Comparison of ENCODE assay signal across 25 cellular contexts in the genomic region with DNA sequence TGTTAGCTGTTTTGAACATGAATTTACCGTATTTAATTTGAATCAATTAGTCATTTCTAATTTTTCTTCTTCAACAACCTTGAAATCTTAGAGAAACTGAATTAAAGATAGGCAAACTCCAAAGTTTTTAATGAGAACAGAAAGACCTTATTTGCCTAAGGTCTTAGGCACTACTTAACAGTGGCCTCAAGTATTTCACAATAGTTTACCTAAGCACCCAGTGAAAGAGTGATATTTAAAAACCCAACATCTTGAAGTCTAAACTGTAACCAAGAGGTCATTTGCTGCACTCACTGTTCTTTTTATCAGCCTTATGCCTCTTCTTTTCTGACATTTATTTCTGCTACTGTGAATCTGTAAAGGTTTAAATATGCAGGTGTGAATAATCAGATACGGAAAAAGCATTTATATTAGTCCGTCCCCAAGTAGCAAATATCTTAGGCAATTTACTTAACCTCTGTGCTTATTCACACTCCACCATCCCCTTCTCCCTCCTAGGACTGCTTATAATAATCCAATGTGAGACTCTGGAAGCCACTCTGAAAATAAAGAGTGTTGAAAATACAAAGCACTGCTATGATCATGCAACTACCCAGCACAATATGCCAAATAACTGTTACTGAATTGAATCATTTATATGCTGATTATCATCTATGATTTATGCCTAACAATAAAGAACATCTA.
"Had no signal": no experiment of that assay in that cellular context is flagged by ENCODE, and none has a peak within 500 bp of the region (broad histone marks: within the 10 kb centered on the region; RNA-seq: fewer than 3 reads in every experiment).

No MANE protein-coding gene starts in this region.

- ATAC-seq: sciatic nerve; stimulated activated memory B cell treated with anti-CD40 and anti-IgM and Interleukin-4, amounts not matched to agents 10 μg/mL and 1 μg/mL and 100 μg/mL, for 72 hours; T-helper 17 cell had no signal

- H3K4me3 Mint-ChIP-seq: activated CD4-positive, alpha-beta memory T cell treated with anti-CD3 and anti-CD28 coated beads for 36 hours; activated naive CD8-positive, alpha-beta T cell treated with anti-CD3 and anti-CD28 coated beads for 36 hours; nephron; stimulated activated memory B cell treated with anti-CD40 and anti-IgM and Interleukin-4, amounts not matched to agents 10 μg/mL and 1 μg/mL and 100 μg/mL, for 72 hours; T-helper 17 cell had no signal

- H3K27me3 Mint-ChIP-seq: activated CD4-positive, alpha-beta memory T cell treated with anti-CD3 and anti-CD28 coated beads for 36 hours; stimulated activated memory B cell treated with anti-CD40 and anti-IgM and Interleukin-4, amounts not matched to agents 10 μg/mL and 1 μg/mL and 100 μg/mL, for 72 hours; T-helper 17 cell had no signal

- H3K9me3 Mint-ChIP-seq: activated CD4-positive, alpha-beta memory T cell treated with anti-CD3 and anti-CD28 coated beads for 36 hours; activated naive CD8-positive, alpha-beta T cell treated with anti-CD3 and anti-CD28 coated beads for 36 hours; nephron; stimulated activated memory B cell treated with anti-CD40 and anti-IgM and Interleukin-4, amounts not matched to agents 10 μg/mL and 1 μg/mL and 100 μg/mL, for 72 hours had no signal

- DNase-seq: activated CD4-positive, alpha-beta memory T cell treated with anti-CD3 and anti-CD28 coated beads for 36 hours; activated CD4-positive, alpha-beta T cell treated with anti-CD3 and anti-CD28 coated beads for 48 hours; activated CD4-positive, CD25-positive, alpha-beta regulatory T cell; activated naive CD4-positive, alpha-beta T cell treated with Interleukin-2 at 50 U/mL for 16 hours; activated naive CD8-positive, alpha-beta T cell treated with anti-CD3 and anti-CD28 coated beads for 36 hours; activated T-cell treated with anti-CD3 and anti-CD28 coated beads, Interleukin-2, amount 50 U/mL, for 48 hours; cerebellar nuclear complex; erythroblast; foreskin fibroblast; hippocampal formation; mesenchymal stem cell; pancreas; small intestine; stimulated activated CD4-positive, alpha-beta T cell treated with anti-CD3 and anti-CD28 coated beads, Interleukin-2, amount 100 ng/mL, for 24 hours; stomach; T-helper 17 cell had no signal

- H3K9me3 ChIP-seq: pancreas, stomach, suprapubic skin, tibial nerve, vagina had no signal

- H3K4me1 ChIP-seq: pancreas, suprapubic skin, tibial nerve, vagina had no signal

- H3K36me3 ChIP-seq: pancreas, stomach, suprapubic skin, tibial nerve, vagina had no signal

- H3K36me3 Mint-ChIP-seq: activated CD4-positive, alpha-beta memory T cell treated with anti-CD3 and anti-CD28 coated beads for 36 hours; activated naive CD8-positive, alpha-beta T cell treated with anti-CD3 and anti-CD28 coated beads for 36 hours; stimulated activated memory B cell treated with anti-CD40 and anti-IgM and Interleukin-4, amounts not matched to agents 10 μg/mL and 1 μg/mL and 100 μg/mL, for 72 hours had no signal

- H3K27ac Mint-ChIP-seq: activated CD4-positive, alpha-beta memory T cell treated with anti-CD3 and anti-CD28 coated beads for 36 hours; activated naive CD8-positive, alpha-beta T cell treated with anti-CD3 and anti-CD28 coated beads for 36 hours; nephron; stimulated activated memory B cell treated with anti-CD40 and anti-IgM and Interleukin-4, amounts not matched to agents 10 μg/mL and 1 μg/mL and 100 μg/mL, for 72 hours; T-helper 17 cell had no signal

- H3K4me1 Mint-ChIP-seq: nephron, T-helper 17 cell had no signal

- H3K27me3 ChIP-seq: pancreas, stomach, suprapubic skin, tibial nerve, vagina had no signal

- FAIRE-seq: bronchial epithelial cell, endometrium, pancreas, small intestine had no signal

- H3K27ac ChIP-seq: coronary artery, pancreas, stomach, suprapubic skin, tibial nerve, vagina had no signal

- H3K4me3 ChIP-seq: coronary artery, pancreas, stomach, suprapubic skin, tibial nerve, vagina had no signal
